In the genomic region with DNA sequence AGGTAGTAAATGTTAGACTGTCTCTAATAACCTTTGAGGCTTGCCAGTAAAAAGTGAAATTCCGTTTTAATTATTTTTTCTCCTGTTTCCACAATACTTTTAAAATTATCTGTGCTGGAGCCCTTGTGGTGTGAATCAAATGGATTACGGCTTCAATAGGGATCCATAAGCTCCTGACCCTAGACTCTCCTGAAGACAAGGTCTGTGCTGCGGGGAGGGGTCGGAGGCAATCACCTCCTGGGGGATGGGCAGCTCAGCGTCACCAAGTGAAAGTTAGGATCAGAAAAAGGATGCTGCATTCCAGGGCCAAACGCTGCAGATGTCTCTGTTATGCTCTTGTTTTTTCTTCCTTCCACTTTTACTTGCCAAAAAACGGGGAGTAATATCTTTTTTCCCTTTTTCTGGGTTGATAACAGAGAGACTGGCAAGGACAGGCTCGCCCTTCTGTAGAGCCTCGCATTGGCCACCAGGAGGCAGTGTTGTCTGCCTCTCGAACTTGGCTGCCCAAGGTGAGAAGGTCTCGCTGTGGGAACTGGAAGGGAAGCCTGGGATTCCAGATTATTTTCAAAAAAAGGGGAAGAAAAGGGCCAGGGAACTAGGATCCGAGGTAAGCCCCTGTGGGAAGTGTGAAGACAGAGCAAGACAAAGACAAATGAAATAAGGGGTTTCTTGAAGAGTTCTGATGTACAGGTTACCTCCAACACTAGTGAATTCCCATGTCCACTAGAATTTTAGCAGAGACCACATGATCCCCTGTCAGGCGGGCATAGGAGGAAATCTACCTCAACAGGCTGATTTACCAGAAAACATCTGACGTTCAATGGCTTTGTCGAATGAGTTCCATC, we compare ENCODE assay signal across 8 cellular contexts.
A peak's percentile ranks its signal among the peaks of the same experiment; 100 is the strongest.
DNase-seq lines count a peak whose midpoint lies in the region; ATAC-seq, FAIRE-seq and TF ChIP-seq lines count a peak whose summit lies in the region.

No MANE protein-coding gene starts in this region.

- peak; percentile 78 for TF ChIP-seq RAD21 in SK-N-SH (IDR thresholded peaks at IDR 0.05; ENCODE audit: low read length)

- no peaks in the 10 kb centered on the region for H3K9me2 ChIP-seq in SK-N-SH

- H3K27ac ChIP-seq in SK-N-SH (ENCODE audit: low read depth in 2 of 2, low read length in 1 of 2), result no peak overlapping the region
- no peak overlapping the region for H3K27ac ChIP-seq in Panc1 (ENCODE audit: low read length)
- H3K27ac ChIP-seq in psoas muscle, result no peak overlapping the region
- H3K27ac ChIP-seq in CD4-positive, alpha-beta memory T cell (ENCODE audit: low read depth, low read length), result no peak overlapping the region

- H3K9me3 ChIP-seq in SK-N-SH (no peaks in the 10 kb centered on the region), Panc1 (ENCODE audit: control insufficient read depth, insufficient read depth, low read depth, low read length) (no peaks in the 10 kb centered on the region), psoas muscle (no peaks in the 10 kb centered on the region)
- H3K9me3 ChIP-seq in CD4-positive, alpha-beta memory T cell (ENCODE audit: control insufficient read depth in 1 of 2, low read length in 2 of 2), result no peaks in the 10 kb centered on the region

- ATAC-seq in SK-N-SH treated with all-trans-retinoic acid at 6 μM for 48 hours (no peak; the same call in 2 of the 3 replicates), HG02759 (IDR thresholded peaks at IDR 0.05; ENCODE audit: unreplicated experiment) (peak; percentile 81), Panc1 (peak; percentile 83), psoas muscle (peak in 1 of 4 donors; percentile 45)

- H3K4me1 Mint-ChIP-seq in CD4-positive, alpha-beta memory T cell, result no peaks in the 10 kb centered on the region

- H3K4me3 Mint-ChIP-seq in CD4-positive, alpha-beta memory T cell, result no peak overlapping the region

- no peaks in the 10 kb centered on the region for H3K79me2 ChIP-seq in SK-N-SH (ENCODE audit: insufficient read depth)

- TF ChIP-seq CTCF in SK-N-SH (IDR thresholded peaks at IDR 0.05), result peak; percentile 47
- TF ChIP-seq CTCF in Panc1 (IDR thresholded peaks at IDR 0.05), result peak; percentile 84
- peak; percentile 43 for TF ChIP-seq CTCF in psoas muscle (IDR thresholded peaks at IDR 0.05)

- WGBS in SK-N-SH (ENCODE audit: low lambda C conversion rate), result 1% methylated on average over 15 of the region's 15 CpGs
- 24 to 27% (median 26%) methylated on average over 15 of the region's 15 CpGs for WGBS in psoas muscle, 3 donors

- no peak overlapping the region for H3K27ac Mint-ChIP-seq in CD4-positive, alpha-beta memory T cell

- no TSS peak for BruUV-seq in Panc1 (replicated peaks; lab: Mats Ljungman, UMichigan)

- DNase-seq in SK-N-SH (peak; percentile 60), Panc1 (ENCODE audit: low read depth, low spot score) (peak; percentile 20), frontal cortex (ENCODE audit: low spot score in 2 of 2) (peak; percentile 14 to 46), psoas muscle (peak in 1 of 2 donors; percentile 51), NCI-H187 (lab: John Stamatoyannopoulos, UW) (no peak)
- DNase-seq in CD4-positive, alpha-beta memory T cell, result no peak

- H3K36me3 Mint-ChIP-seq in CD4-positive, alpha-beta memory T cell, result no peaks in the 10 kb centered on the region

- no peaks in the 10 kb centered on the region for H3F3A ChIP-seq in SK-N-SH (replicated peaks; ENCODE audit: insufficient read depth)

- peaks cover 0 to 8% (median 3%) of the 10 kb centered on the region in 8 donors for H3K9me3 Mint-ChIP-seq in CD4-positive, alpha-beta memory T cell

- no peak overlapping the region for H3K4me2 ChIP-seq in SK-N-SH

- POLR2A ChIA-PET in SK-N-SH (lab: Yijun Ruan, JAX) (no interaction called here), Panc1 (lab: Charles Lee) (no interaction called here)
- POLR2A ChIA-PET in CD4-positive, alpha-beta memory T cell (lab: Charles Lee; ENCODE audit: partially characterized antibody), result no interaction called here

- CTCF ChIA-PET in SK-N-SH (lab: Yijun Ruan, JAX) (interaction anchor here (0.6 to 1.7 kb wide), 11 partner anchors 10 to 417 kb away, joined by 3 to 12 read pairs (median 3); no protein-coding TSS in a partner anchor), Panc1 (lab: Charles Lee) (no interaction called here)
- CTCF ChIA-PET in CD4-positive, alpha-beta memory T cell (lab: Charles Lee; ENCODE audit: partially characterized antibody), result no interaction called here

- FAIRE-seq in frontal cortex (lab: Jason Lieb, UNC), result no peak

- H3K4me3 ChIP-seq in SK-N-SH (ENCODE audit: low read depth in 2 of 2, low read length in 1 of 2), result no peak overlapping the region
- no peak overlapping the region for H3K4me3 ChIP-seq in Panc1 (ENCODE audit: low read depth in 2 of 2, low read length in 2 of 2)
- H3K4me3 ChIP-seq in psoas muscle, result no peak overlapping the region
- no peak overlapping the region for H3K4me3 ChIP-seq in CD4-positive, alpha-beta memory T cell (ENCODE audit: low read length in 2 of 2)

- intact Hi-C loops in Panc1 (cut with micrococcal nuclease; ENCODE audit: unreplicated experiment) (loop anchor here (10.0 kb wide), 1 partner anchor 453 kb away; no protein-coding TSS in a partner anchor), psoas muscle (cut with DNase I) (no loop called here)
- intact Hi-C loops in CD4-positive, alpha-beta memory T cell (cut with micrococcal nuclease), result no loop called here

- no peak overlapping the region for H2AFZ ChIP-seq in SK-N-SH (ENCODE audit: low read depth)

- H3K4me1 ChIP-seq in SK-N-SH (ENCODE audit: control insufficient read depth in 1 of 2, insufficient read depth in 2 of 2, low read depth in 1 of 2, low read length in 1 of 2) (no peaks in the 10 kb centered on the region), Panc1 (ENCODE audit: control insufficient read depth, insufficient read depth, low read length) (no peaks in the 10 kb centered on the region), psoas muscle (no peaks in the 10 kb centered on the region)
- H3K4me1 ChIP-seq in CD4-positive, alpha-beta memory T cell (ENCODE audit: insufficient read depth, low read length), result no peaks in the 10 kb centered on the region

- no peak for TF ChIP-seq EP300 in SK-N-SH (IDR thresholded peaks at IDR 0.05; ENCODE audit: borderline replicate concordance in 1 of 2, low read depth in 1 of 2, low read length in 1 of 2)

- H3K36me3 ChIP-seq in SK-N-SH (replicated peaks in 1 of 2; ENCODE audit: control insufficient read depth in 1 of 2, insufficient read depth in 2 of 2, low read length in 1 of 2), result no peaks in the 10 kb centered on the region
- no peaks in the 10 kb centered on the region for H3K36me3 ChIP-seq in Panc1 (ENCODE audit: control insufficient read depth, insufficient read depth, low read length)
- no peaks in the 10 kb centered on the region for H3K36me3 ChIP-seq in psoas muscle (ENCODE audit: insufficient read depth in 1 of 2, low read depth in 1 of 2)
- no peaks in the 10 kb centered on the region for H3K36me3 ChIP-seq in CD4-positive, alpha-beta memory T cell (ENCODE audit: insufficient read depth, low read length)

- peaks cover 0 to 2% of the 10 kb centered on the region in 2 donors for H3K27me3 Mint-ChIP-seq in CD4-positive, alpha-beta memory T cell

- in situ Hi-C loops in Panc1 (cut with HindIII; ENCODE audit: low pct_unique_long_range_greater_than_20kb, low sequenced_read_pairs), result no loop called here

- no peak overlapping the region for H3K9ac ChIP-seq in SK-N-SH

- H3K27me3 ChIP-seq in SK-N-SH (ENCODE audit: insufficient read depth), result no peaks in the 10 kb centered on the region
- H3K27me3 ChIP-seq in Panc1 (ENCODE audit: control insufficient read depth, insufficient read depth, low read length), result peaks cover 2% of the 10 kb centered on the region; the same call in 1 of the 2 replicates
- no peaks in the 10 kb centered on the region for H3K27me3 ChIP-seq in psoas muscle (ENCODE audit: insufficient read depth in 3 of 3, low read length in 2 of 3)
- H3K27me3 ChIP-seq in CD4-positive, alpha-beta memory T cell (ENCODE audit: insufficient read depth, low read length), result no peaks in the 10 kb centered on the region

- H4K20me1 ChIP-seq in SK-N-SH (ENCODE audit: insufficient read depth), result no peaks in the 10 kb centered on the region

TF ChIP-seq in SK-N-SH, 30 proteins besides CTCF, POLR2A, EP300 and RAD21:
- TF ChIP-seq YY1 (IDR thresholded peaks at IDR 0.05; ENCODE audit: low read depth) (no peak), SMC3 (IDR thresholded peaks at IDR 0.05; ENCODE audit: low read depth, low read length) (peak; percentile 59; the same call in 1 of the 2 replicates)

TF ChIP-seq in SK-N-SH treated with all-trans-retinoic acid at 6 μM for 48 hours, 23 proteins besides CTCF, POLR2A, EP300 and RAD21:
- no peak for TF ChIP-seq BACH2 (CRISPR knock-in tag; IDR thresholded peaks at IDR 0.05; ENCODE audit: borderline replicate concordance)

Comparison
In these comparisons a context has a peak if more than half of its experiments do, and no peak if none do; other contexts are left out.
1. DNase-seq: peak in SK-N-SH (single experiment), Panc1 (single experiment) and frontal cortex (2 of 2); none in CD4-positive, alpha-beta memory T cell (0 of 5) and NCI-H187 (0 of 2).
2. Peak in every context shown above with its lines, with median percentiles within 50 percentile points of each other: CTCF ChIP-seq.